ENCODE assay signal across 1 cellular context in genomic region chr9:91403665-91404543, GRCh38.
TF ChIP-seq lines count a peak whose summit lies in the region.

No MANE protein-coding gene starts in this region.

TF ChIP-seq in K562, 482 proteins besides CTCF, POLR2A, EP300 and RAD21 (continued from another document and continues in another):
- TF ChIP-seq SAFB (IDR thresholded peaks at IDR 0.05; ENCODE audit: borderline replicate concordance, low read depth, low read length), result no peak
- TF ChIP-seq, protein P1, sequence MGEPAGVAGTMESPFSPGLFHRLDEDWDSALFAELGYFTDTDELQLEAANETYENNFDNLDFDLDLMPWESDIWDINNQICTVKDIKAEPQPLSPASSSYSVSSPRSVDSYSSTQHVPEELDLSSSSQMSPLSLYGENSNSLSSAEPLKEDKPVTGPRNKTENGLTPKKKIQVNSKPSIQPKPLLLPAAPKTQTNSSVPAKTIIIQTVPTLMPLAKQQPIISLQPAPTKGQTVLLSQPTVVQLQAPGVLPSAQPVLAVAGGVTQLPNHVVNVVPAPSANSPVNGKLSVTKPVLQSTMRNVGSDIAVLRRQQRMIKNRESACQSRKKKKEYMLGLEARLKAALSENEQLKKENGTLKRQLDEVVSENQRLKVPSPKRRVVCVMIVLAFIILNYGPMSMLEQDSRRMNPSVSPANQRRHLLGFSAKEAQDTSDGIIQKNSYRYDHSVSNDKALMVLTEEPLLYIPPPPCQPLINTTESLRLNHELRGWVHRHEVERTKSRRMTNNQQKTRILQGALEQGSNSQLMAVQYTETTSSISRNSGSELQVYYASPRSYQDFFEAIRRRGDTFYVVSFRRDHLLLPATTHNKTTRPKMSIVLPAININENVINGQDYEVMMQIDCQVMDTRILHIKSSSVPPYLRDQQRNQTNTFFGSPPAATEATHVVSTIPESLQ (CRISPR knock-in tag; IDR thresholded peaks at IDR 0.05), result no peak
- TF ChIP-seq BACH1 (tag; IDR thresholded peaks at IDR 0.05), result 0 out of 2 replicates have a peak, but pooled peaks have one; percentile 51
- TF ChIP-seq, protein P2, sequence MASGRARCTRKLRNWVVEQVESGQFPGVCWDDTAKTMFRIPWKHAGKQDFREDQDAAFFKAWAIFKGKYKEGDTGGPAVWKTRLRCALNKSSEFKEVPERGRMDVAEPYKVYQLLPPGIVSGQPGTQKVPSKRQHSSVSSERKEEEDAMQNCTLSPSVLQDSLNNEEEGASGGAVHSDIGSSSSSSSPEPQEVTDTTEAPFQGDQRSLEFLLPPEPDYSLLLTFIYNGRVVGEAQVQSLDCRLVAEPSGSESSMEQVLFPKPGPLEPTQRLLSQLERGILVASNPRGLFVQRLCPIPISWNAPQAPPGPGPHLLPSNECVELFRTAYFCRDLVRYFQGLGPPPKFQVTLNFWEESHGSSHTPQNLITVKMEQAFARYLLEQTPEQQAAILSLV (tag; IDR thresholded peaks at IDR 0.05), result no peak
- TF ChIP-seq C11orf30 (IDR thresholded peaks at IDR 0.05; ENCODE audit: low read depth), result peak; percentile 77; the same call in 1 of the 2 replicates
- no peak for TF ChIP-seq XRCC3 (IDR thresholded peaks at IDR 0.05)
- TF ChIP-seq, protein P3, sequence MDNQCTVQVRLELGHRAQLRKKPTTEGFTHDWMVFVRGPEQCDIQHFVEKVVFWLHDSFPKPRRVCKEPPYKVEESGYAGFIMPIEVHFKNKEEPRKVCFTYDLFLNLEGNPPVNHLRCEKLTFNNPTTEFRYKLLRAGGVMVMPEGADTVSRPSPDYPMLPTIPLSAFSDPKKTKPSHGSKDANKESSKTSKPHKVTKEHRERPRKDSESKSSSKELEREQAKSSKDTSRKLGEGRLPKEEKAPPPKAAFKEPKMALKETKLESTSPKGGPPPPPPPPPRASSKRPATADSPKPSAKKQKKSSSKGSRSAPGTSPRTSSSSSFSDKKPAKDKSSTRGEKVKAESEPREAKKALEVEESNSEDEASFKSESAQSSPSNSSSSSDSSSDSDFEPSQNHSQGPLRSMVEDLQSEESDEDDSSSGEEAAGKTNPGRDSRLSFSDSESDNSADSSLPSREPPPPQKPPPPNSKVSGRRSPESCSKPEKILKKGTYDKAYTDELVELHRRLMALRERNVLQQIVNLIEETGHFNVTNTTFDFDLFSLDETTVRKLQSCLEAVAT (IDR thresholded peaks at IDR 0.05), result no peak
- TF ChIP-seq MYBL2 (IDR thresholded peaks at IDR 0.05; ENCODE audit: low read depth), result no peak
- no peak for TF ChIP-seq MYBL2 (CRISPR knock-in tag; IDR thresholded peaks at IDR 0.05; ENCODE audit: borderline replicate concordance)
- no peak for TF ChIP-seq GTF2E2 (tag; IDR thresholded peaks at IDR 0.05)
- no peak for TF ChIP-seq FOXK1 (CRISPR knock-in tag; IDR thresholded peaks at IDR 0.05; ENCODE audit: borderline replicate concordance)
- no peak for TF ChIP-seq NCOR1 (IDR thresholded peaks at IDR 0.05)
- TF ChIP-seq THAP12 (CRISPR knock-in tag; IDR thresholded peaks at IDR 0.05), result no peak
- TF ChIP-seq, protein P4, sequence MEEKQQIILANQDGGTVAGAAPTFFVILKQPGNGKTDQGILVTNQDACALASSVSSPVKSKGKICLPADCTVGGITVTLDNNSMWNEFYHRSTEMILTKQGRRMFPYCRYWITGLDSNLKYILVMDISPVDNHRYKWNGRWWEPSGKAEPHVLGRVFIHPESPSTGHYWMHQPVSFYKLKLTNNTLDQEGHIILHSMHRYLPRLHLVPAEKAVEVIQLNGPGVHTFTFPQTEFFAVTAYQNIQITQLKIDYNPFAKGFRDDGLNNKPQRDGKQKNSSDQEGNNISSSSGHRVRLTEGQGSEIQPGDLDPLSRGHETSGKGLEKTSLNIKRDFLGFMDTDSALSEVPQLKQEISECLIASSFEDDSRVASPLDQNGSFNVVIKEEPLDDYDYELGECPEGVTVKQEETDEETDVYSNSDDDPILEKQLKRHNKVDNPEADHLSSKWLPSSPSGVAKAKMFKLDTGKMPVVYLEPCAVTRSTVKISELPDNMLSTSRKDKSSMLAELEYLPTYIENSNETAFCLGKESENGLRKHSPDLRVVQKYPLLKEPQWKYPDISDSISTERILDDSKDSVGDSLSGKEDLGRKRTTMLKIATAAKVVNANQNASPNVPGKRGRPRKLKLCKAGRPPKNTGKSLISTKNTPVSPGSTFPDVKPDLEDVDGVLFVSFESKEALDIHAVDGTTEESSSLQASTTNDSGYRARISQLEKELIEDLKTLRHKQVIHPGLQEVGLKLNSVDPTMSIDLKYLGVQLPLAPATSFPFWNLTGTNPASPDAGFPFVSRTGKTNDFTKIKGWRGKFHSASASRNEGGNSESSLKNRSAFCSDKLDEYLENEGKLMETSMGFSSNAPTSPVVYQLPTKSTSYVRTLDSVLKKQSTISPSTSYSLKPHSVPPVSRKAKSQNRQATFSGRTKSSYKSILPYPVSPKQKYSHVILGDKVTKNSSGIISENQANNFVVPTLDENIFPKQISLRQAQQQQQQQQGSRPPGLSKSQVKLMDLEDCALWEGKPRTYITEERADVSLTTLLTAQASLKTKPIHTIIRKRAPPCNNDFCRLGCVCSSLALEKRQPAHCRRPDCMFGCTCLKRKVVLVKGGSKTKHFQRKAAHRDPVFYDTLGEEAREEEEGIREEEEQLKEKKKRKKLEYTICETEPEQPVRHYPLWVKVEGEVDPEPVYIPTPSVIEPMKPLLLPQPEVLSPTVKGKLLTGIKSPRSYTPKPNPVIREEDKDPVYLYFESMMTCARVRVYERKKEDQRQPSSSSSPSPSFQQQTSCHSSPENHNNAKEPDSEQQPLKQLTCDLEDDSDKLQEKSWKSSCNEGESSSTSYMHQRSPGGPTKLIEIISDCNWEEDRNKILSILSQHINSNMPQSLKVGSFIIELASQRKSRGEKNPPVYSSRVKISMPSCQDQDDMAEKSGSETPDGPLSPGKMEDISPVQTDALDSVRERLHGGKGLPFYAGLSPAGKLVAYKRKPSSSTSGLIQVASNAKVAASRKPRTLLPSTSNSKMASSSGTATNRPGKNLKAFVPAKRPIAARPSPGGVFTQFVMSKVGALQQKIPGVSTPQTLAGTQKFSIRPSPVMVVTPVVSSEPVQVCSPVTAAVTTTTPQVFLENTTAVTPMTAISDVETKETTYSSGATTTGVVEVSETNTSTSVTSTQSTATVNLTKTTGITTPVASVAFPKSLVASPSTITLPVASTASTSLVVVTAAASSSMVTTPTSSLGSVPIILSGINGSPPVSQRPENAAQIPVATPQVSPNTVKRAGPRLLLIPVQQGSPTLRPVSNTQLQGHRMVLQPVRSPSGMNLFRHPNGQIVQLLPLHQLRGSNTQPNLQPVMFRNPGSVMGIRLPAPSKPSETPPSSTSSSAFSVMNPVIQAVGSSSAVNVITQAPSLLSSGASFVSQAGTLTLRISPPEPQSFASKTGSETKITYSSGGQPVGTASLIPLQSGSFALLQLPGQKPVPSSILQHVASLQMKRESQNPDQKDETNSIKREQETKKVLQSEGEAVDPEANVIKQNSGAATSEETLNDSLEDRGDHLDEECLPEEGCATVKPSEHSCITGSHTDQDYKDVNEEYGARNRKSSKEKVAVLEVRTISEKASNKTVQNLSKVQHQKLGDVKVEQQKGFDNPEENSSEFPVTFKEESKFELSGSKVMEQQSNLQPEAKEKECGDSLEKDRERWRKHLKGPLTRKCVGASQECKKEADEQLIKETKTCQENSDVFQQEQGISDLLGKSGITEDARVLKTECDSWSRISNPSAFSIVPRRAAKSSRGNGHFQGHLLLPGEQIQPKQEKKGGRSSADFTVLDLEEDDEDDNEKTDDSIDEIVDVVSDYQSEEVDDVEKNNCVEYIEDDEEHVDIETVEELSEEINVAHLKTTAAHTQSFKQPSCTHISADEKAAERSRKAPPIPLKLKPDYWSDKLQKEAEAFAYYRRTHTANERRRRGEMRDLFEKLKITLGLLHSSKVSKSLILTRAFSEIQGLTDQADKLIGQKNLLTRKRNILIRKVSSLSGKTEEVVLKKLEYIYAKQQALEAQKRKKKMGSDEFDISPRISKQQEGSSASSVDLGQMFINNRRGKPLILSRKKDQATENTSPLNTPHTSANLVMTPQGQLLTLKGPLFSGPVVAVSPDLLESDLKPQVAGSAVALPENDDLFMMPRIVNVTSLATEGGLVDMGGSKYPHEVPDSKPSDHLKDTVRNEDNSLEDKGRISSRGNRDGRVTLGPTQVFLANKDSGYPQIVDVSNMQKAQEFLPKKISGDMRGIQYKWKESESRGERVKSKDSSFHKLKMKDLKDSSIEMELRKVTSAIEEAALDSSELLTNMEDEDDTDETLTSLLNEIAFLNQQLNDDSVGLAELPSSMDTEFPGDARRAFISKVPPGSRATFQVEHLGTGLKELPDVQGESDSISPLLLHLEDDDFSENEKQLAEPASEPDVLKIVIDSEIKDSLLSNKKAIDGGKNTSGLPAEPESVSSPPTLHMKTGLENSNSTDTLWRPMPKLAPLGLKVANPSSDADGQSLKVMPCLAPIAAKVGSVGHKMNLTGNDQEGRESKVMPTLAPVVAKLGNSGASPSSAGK (IDR thresholded peaks at IDR 0.05), result peak; percentile 21; the same call in 1 of the 2 replicates
- TF ChIP-seq TCF3 (CRISPR knock-in tag; IDR thresholded peaks at IDR 0.05), result peak; percentile 80
- no peak for TF ChIP-seq ZNF121 (CRISPR knock-in tag; conservative IDR thresholded peaks at IDR 0.05)
- TF ChIP-seq ZNF140 (CRISPR knock-in tag; IDR thresholded peaks at IDR 0.05), result no peak
- no peak for TF ChIP-seq ZNF217 (CRISPR knock-in tag; IDR thresholded peaks at IDR 0.05)
- TF ChIP-seq KLF6 (CRISPR knock-in tag; IDR thresholded peaks at IDR 0.05; ENCODE audit: borderline replicate concordance), result no peak
- no peak for TF ChIP-seq ERF (CRISPR knock-in tag; IDR thresholded peaks at IDR 0.05)
- TF ChIP-seq ZNF551 (CRISPR knock-in tag; IDR thresholded peaks at IDR 0.05), result no peak
- no peak for TF ChIP-seq HMGXB4 (CRISPR knock-in tag; IDR thresholded peaks at IDR 0.05)
- TF ChIP-seq HDAC2 (IDR thresholded peaks at IDR 0.05), result no peak
- no peak for TF ChIP-seq TCF15 (CRISPR knock-in tag; IDR thresholded peaks at IDR 0.05)
- TF ChIP-seq PKNOX1 (IDR thresholded peaks at IDR 0.05), result peak; percentile 91
- TF ChIP-seq ARNT (IDR thresholded peaks at IDR 0.05), result peak in 1 of 2 experiments; percentile 37; a peak in 1 of 4 replicates
- TF ChIP-seq CBFA2T3 (IDR thresholded peaks at IDR 0.05), result peak; percentile 69
- no peak for TF ChIP-seq SMARCA5 (IDR thresholded peaks at IDR 0.05)
- no peak for TF ChIP-seq ZNF778 (CRISPR knock-in tag; IDR thresholded peaks at IDR 0.05)
- peak; percentile 89 for TF ChIP-seq EHMT2 (IDR thresholded peaks at IDR 0.05)
- no peak for TF ChIP-seq GABPA (tag; conservative IDR thresholded peaks at IDR 0.05; ENCODE audit: low read depth)
- no peak for TF ChIP-seq HIVEP1 (CRISPR knock-in tag; IDR thresholded peaks at IDR 0.05)
- TF ChIP-seq ESRRA (IDR thresholded peaks at IDR 0.05; ENCODE audit: borderline replicate concordance, low read depth), result no peak
